In genomic region chr7:116341222-116341907, GRCh38 we compare ENCODE assay signal across 12 cellular contexts.
DNase-seq lines count a peak whose midpoint lies in the region; ATAC-seq and TF ChIP-seq lines count a peak whose summit lies in the region.
"Had no signal": no experiment of that assay in that cellular context is flagged by ENCODE, and none has a peak within 500 bp of the region (broad histone marks: within the 10 kb centered on the region; RNA-seq: fewer than 3 reads in every experiment).

No MANE protein-coding gene starts in this region.

- POLR2A ChIA-PET in PC-3 (lab: Charles Lee; ENCODE audit: unreplicated experiment) = no interaction called here

- TF ChIP-seq CTCF in heart left ventricle (IDR thresholded peaks at IDR 0.05) (peak in 7 of 12 donors; percentile 13 to 44 (median 33)), PC-3 (conservative IDR thresholded peaks at IDR 0.05; ENCODE audit: low read depth, low read length) (peak; percentile 59), fibroblast of lung (conservative IDR thresholded peaks at IDR 0.05 in 1 of 2, IDR thresholded peaks at IDR 0.05 in 1 of 2; ENCODE audit: low read depth in 1 of 2, low read length in 2 of 2) (peak; percentile 26 to 27), vagina (IDR thresholded peaks at IDR 0.05) (no peak)

- H3K27ac ChIP-seq in heart left ventricle = peak overlapping the region in 4 of 12 donors; percentile 36 to 62 (median 48)
- H3K27ac ChIP-seq in PC-3 (ENCODE audit: low read length) = no peak overlapping the region
- no peak overlapping the region for H3K27ac ChIP-seq in fibroblast of lung (ENCODE audit: insufficient read depth, low read length)
- H3K27ac ChIP-seq in vagina = peak overlapping the region; percentile 2

- H2AFZ ChIP-seq in PC-3 (ENCODE audit: low read length) (no peak overlapping the region), fibroblast of lung (ENCODE audit: low read length) (no peak overlapping the region)

- no peaks in the 10 kb centered on the region for H3F3A ChIP-seq in PC-3 (ENCODE audit: low read length, unreplicated experiment)

- ATAC-seq in heart left ventricle (peak in 3 of 4 donors; percentile 60 to 70 (median 65)), Right ventricle myocardium inferior (no peak), PC-3 (no peak)
- ATAC-seq: stimulated activated naive B cell treated with anti-CD40 and anti-IgM and Interleukin-4, amounts not matched to agents 10 μg/mL and 1 μg/mL and 100 μg/mL, for 72 hours had no signal

- H3K79me2 ChIP-seq in PC-3 (ENCODE audit: low read length) (no peaks in the 10 kb centered on the region), fibroblast of lung (ENCODE audit: control insufficient read depth, insufficient read depth, low read length) (no peaks in the 10 kb centered on the region)

- DNase-seq in heart left ventricle (no peak), Right ventricle myocardium inferior (ENCODE audit: missing footprints) (no peak), PC-3 (peak; percentile 27), fibroblast of lung (ENCODE audit: low read depth in 2 of 2) (peak in 1 of 2 donors; percentile 44), vagina (ENCODE audit: extremely low spot score in 2 of 2) (no peak), SKM-1 treated with dmso at 0.1 percent for 144 hours (lab: John Stamatoyannopoulos, UW; ENCODE audit: unreplicated experiment) (no peak), Ammon's horn (ENCODE audit: low spot score) (no peak)
- DNase-seq in stimulated activated CD4-positive, alpha-beta T cell treated with anti-CD3 and anti-CD28 coated beads, Interleukin-15, amount 100 ng/mL, for 24 hours = no peak
- DNase-seq: activated naive CD4-positive, alpha-beta T cell treated with Interleukin-2 at 50 U/mL for 16 hours; BE2C; effector memory CD4-positive, alpha-beta T cell; stimulated activated naive B cell treated with anti-CD40 and anti-IgM and Interleukin-4, amounts not matched to agents 10 μg/mL and 1 μg/mL and 100 μg/mL, for 72 hours had no signal

- no peak overlapping the region for H3K9ac ChIP-seq in PC-3 (ENCODE audit: low read length)
- H3K9ac ChIP-seq in fibroblast of lung (ENCODE audit: insufficient read depth, low read length) = no peak overlapping the region

- H3K9me3 ChIP-seq in heart left ventricle = peaks cover 0 to 14% (median 0%) of the 10 kb centered on the region in 12 donors
- H3K9me3 ChIP-seq in PC-3 (ENCODE audit: low read length) = peaks cover 17% of the 10 kb centered on the region; the same call in 1 of the 2 replicates
- H3K9me3 ChIP-seq in fibroblast of lung (ENCODE audit: control insufficient read depth, insufficient read depth, low read depth, low read length) = no peaks in the 10 kb centered on the region
- H3K9me3 ChIP-seq in vagina = no peaks in the 10 kb centered on the region
- H3K9me3 ChIP-seq: BE2C had no signal

- H3K4me1 ChIP-seq in heart left ventricle (peaks cover 0 to 31% (median 16%) of the 10 kb centered on the region in 12 donors), PC-3 (ENCODE audit: insufficient read depth, low read length) (peaks cover 42% of the 10 kb centered on the region), fibroblast of lung (ENCODE audit: control insufficient read depth, extremely low read depth, insufficient read depth, low read length) (peaks cover 2% of the 10 kb centered on the region), vagina (peaks cover 35% of the 10 kb centered on the region)
- H3K4me1 ChIP-seq: BE2C had no signal

- no peaks in the 10 kb centered on the region for H3K9me2 ChIP-seq in PC-3 (replicated peaks; ENCODE audit: low read length)

- 67 to 76% (median 72%) methylated on average over 4 of the region's 4 CpGs for WGBS in heart left ventricle, 4 donors

- H3K27me3 ChIP-seq in heart left ventricle (no peaks in the 10 kb centered on the region), PC-3 (ENCODE audit: low read length) (no peaks in the 10 kb centered on the region), fibroblast of lung (ENCODE audit: control insufficient read depth, insufficient read depth, low read length) (no peaks in the 10 kb centered on the region), vagina (no peaks in the 10 kb centered on the region)
- H3K27me3 ChIP-seq: BE2C had no signal

- intact Hi-C loops in heart left ventricle (cut with DNase I) = loop anchor here in 2 of 10 donors (5.0 kb wide), 2 partner anchors 74 to 79 kb away; no protein-coding TSS in a partner anchor
- intact Hi-C loops in Right ventricle myocardium inferior (cut with DNase I) = no loop called here
- intact Hi-C loops in PC-3 (cut with micrococcal nuclease) = loop anchor here (2.0 to 5.0 kb wide), 2 partner anchors 25 to 84 kb away; no protein-coding TSS in a partner anchor
- intact Hi-C loops in vagina (cut with DNase I) = no loop called here

- H3K4me3 ChIP-seq in heart left ventricle (no peak overlapping the region), PC-3 (ENCODE audit: low read length) (no peak overlapping the region), fibroblast of lung (replicated peaks in 1 of 4; ENCODE audit: control extremely low read depth in 1 of 4, insufficient read depth in 1 of 4, low read depth in 3 of 4, low read length in 4 of 4) (no peak overlapping the region), vagina (no peak overlapping the region)

- no TSS peak for BruUV-seq in PC-3 (replicated peaks; lab: Mats Ljungman, UMichigan)

- TF ChIP-seq POLR2A in heart left ventricle (IDR thresholded peaks at IDR 0.05) (no peak), vagina (IDR thresholded peaks at IDR 0.05) (no peak)

- H4K20me1 ChIP-seq in PC-3 (ENCODE audit: low read length) (no peaks in the 10 kb centered on the region), fibroblast of lung (ENCODE audit: control insufficient read depth, extremely low read depth, insufficient read depth, low read length) (no peaks in the 10 kb centered on the region)

- H3K36me3 ChIP-seq in heart left ventricle (no peaks in the 10 kb centered on the region), PC-3 (ENCODE audit: low read depth, low read length) (no peaks in the 10 kb centered on the region; the same call in 1 of the 2 replicates), fibroblast of lung (ENCODE audit: control insufficient read depth, insufficient read depth, low read length) (no peaks in the 10 kb centered on the region), vagina (no peaks in the 10 kb centered on the region)
- H3K36me3 ChIP-seq: BE2C had no signal

- CTCF ChIA-PET in PC-3 (lab: Charles Lee) = no interaction called here

- H3K4me2 ChIP-seq in PC-3 (ENCODE audit: low read length) (no peak overlapping the region), fibroblast of lung (ENCODE audit: extremely low read depth, insufficient read depth, low read length) (no peak overlapping the region)

Comparison
In these comparisons a context has a peak if more than half of its experiments do, and no peak if none do; other contexts are left out.
1. ATAC-seq: peak in heart left ventricle (3 of 4); none in Right ventricle myocardium inferior (single experiment) and PC-3 (single experiment).
2. CTCF ChIP-seq: peak in heart left ventricle (7 of 12), PC-3 (single experiment) and fibroblast of lung (2 of 2); none in vagina (0 of 3).